ENCODE assay signal across 2 cellular contexts in the genomic region with DNA sequence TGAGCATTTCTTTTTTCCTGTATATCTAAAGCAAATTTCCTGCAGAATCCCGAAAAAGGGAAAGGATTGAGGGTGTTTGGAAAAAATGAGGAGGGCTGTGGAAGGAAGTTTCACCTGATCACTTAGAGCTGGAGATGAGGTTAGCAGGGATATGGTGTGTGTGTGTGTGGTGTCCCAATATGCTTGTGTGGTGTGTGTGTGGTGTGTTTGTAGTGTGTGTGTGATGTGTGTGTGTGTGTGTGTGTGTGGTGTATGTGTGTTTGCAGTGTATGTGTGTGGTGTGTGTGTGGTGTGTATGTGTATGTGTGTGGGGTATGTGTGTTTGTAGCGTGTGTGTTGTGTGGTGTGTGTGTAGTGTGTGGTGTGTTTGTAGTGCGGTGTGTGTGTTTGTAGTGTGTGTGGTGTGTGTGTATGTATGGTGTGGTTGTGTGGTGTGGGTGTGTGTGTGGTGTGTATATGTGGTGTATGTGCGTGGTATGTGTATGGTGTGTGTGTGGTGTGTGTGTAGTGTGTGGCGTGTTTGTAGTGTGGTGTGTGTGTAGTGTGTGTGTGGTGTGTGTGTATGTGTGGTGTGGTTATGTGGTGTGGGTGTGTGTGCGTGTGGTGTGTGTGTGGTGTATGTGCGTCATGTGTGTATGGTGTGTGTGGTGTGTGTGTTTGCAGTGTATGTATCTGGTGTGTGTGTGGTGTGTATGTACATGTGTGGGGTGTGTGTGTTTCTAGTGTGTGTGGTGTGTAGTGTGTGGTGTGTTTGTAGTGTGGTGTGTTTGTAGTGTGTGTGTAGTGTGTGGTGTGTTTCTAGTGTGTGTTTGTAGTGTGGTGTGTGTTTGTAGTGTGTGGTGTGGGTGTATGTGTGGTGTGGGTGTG.
TF ChIP-seq lines count a peak whose summit lies in the region.

No MANE protein-coding gene starts in this region.

TF ChIP-seq in HepG2, 621 proteins besides CTCF, POLR2A, EP300 and RAD21 (continued from another document and continues in another):
- TF ChIP-seq, protein P1, sequence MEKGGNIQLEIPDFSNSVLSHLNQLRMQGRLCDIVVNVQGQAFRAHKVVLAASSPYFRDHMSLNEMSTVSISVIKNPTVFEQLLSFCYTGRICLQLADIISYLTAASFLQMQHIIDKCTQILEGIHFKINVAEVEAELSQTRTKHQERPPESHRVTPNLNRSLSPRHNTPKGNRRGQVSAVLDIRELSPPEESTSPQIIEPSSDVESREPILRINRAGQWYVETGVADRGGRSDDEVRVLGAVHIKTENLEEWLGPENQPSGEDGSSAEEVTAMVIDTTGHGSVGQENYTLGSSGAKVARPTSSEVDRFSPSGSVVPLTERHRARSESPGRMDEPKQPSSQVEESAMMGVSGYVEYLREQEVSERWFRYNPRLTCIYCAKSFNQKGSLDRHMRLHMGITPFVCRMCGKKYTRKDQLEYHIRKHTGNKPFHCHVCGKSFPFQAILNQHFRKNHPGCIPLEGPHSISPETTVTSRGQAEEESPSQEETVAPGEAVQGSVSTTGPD (CRISPR knock-in tag; IDR thresholded peaks at IDR 0.05) = no peak
- TF ChIP-seq ZNF207 (IDR thresholded peaks at IDR 0.05; ENCODE audit: borderline replicate concordance) (peak; percentile 81), HOXA7 (CRISPR knock-in tag; IDR thresholded peaks at IDR 0.05) (peak; percentile 79; the same call in 1 of the 2 replicates), ZNF652 (CRISPR knock-in tag; IDR thresholded peaks at IDR 0.05; ENCODE audit: borderline replicate concordance, low read depth) (no peak), ZNF878 (CRISPR knock-in tag; IDR thresholded peaks at IDR 0.05) (no peak), ZNF839 (CRISPR knock-in tag; IDR thresholded peaks at IDR 0.05; ENCODE audit: borderline replicate concordance) (no peak), ZFX (CRISPR knock-in tag; IDR thresholded peaks at IDR 0.05; ENCODE audit: low read depth) (no peak), ZSCAN9 (CRISPR knock-in tag; IDR thresholded peaks at IDR 0.05; ENCODE audit: borderline replicate concordance) (no peak), CCDC6 (CRISPR knock-in tag; IDR thresholded peaks at IDR 0.05) (no peak), ZNF569 (CRISPR knock-in tag; IDR thresholded peaks at IDR 0.05; ENCODE audit: borderline replicate concordance) (no peak), ZNF432 (CRISPR knock-in tag; IDR thresholded peaks at IDR 0.05; ENCODE audit: borderline replicate concordance) (no peak), PITX1 (CRISPR knock-in tag; IDR thresholded peaks at IDR 0.05) (no peak), PAX8 (CRISPR knock-in tag; IDR thresholded peaks at IDR 0.05; ENCODE audit: borderline replicate concordance) (no peak), ATF7 (IDR thresholded peaks at IDR 0.05) (peak; percentile 15; the same call in 1 of the 2 replicates), ATF7 (CRISPR knock-in tag; IDR thresholded peaks at IDR 0.05) (no peak), SMARCE1 (IDR thresholded peaks at IDR 0.05; ENCODE audit: borderline replicate concordance) (no peak), GPN1 (CRISPR knock-in tag; IDR thresholded peaks at IDR 0.05; ENCODE audit: borderline replicate concordance) (no peak)
- TF ChIP-seq, protein P2, sequence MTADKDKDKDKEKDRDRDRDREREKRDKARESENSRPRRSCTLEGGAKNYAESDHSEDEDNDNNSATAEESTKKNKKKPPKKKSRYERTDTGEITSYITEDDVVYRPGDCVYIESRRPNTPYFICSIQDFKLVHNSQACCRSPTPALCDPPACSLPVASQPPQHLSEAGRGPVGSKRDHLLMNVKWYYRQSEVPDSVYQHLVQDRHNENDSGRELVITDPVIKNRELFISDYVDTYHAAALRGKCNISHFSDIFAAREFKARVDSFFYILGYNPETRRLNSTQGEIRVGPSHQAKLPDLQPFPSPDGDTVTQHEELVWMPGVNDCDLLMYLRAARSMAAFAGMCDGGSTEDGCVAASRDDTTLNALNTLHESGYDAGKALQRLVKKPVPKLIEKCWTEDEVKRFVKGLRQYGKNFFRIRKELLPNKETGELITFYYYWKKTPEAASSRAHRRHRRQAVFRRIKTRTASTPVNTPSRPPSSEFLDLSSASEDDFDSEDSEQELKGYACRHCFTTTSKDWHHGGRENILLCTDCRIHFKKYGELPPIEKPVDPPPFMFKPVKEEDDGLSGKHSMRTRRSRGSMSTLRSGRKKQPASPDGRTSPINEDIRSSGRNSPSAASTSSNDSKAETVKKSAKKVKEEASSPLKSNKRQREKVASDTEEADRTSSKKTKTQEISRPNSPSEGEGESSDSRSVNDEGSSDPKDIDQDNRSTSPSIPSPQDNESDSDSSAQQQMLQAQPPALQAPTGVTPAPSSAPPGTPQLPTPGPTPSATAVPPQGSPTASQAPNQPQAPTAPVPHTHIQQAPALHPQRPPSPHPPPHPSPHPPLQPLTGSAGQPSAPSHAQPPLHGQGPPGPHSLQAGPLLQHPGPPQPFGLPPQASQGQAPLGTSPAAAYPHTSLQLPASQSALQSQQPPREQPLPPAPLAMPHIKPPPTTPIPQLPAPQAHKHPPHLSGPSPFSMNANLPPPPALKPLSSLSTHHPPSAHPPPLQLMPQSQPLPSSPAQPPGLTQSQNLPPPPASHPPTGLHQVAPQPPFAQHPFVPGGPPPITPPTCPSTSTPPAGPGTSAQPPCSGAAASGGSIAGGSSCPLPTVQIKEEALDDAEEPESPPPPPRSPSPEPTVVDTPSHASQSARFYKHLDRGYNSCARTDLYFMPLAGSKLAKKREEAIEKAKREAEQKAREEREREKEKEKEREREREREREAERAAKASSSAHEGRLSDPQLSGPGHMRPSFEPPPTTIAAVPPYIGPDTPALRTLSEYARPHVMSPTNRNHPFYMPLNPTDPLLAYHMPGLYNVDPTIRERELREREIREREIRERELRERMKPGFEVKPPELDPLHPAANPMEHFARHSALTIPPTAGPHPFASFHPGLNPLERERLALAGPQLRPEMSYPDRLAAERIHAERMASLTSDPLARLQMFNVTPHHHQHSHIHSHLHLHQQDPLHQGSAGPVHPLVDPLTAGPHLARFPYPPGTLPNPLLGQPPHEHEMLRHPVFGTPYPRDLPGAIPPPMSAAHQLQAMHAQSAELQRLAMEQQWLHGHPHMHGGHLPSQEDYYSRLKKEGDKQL (CRISPR knock-in tag; IDR thresholded peaks at IDR 0.05; ENCODE audit: low read depth) = no peak
- TF ChIP-seq, protein P3, sequence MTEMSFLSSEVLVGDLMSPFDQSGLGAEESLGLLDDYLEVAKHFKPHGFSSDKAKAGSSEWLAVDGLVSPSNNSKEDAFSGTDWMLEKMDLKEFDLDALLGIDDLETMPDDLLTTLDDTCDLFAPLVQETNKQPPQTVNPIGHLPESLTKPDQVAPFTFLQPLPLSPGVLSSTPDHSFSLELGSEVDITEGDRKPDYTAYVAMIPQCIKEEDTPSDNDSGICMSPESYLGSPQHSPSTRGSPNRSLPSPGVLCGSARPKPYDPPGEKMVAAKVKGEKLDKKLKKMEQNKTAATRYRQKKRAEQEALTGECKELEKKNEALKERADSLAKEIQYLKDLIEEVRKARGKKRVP (CRISPR knock-in tag; IDR thresholded peaks at IDR 0.05) = 0 out of 4 replicates have a peak, but pooled peaks of 1 of the 2 experiments have one; percentile 16

TF ChIP-seq in K562, 482 proteins besides CTCF, POLR2A, EP300 and RAD21 (continued from another document):
- TF ChIP-seq, protein P4, sequence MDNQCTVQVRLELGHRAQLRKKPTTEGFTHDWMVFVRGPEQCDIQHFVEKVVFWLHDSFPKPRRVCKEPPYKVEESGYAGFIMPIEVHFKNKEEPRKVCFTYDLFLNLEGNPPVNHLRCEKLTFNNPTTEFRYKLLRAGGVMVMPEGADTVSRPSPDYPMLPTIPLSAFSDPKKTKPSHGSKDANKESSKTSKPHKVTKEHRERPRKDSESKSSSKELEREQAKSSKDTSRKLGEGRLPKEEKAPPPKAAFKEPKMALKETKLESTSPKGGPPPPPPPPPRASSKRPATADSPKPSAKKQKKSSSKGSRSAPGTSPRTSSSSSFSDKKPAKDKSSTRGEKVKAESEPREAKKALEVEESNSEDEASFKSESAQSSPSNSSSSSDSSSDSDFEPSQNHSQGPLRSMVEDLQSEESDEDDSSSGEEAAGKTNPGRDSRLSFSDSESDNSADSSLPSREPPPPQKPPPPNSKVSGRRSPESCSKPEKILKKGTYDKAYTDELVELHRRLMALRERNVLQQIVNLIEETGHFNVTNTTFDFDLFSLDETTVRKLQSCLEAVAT (IDR thresholded peaks at IDR 0.05) = 0 out of 4 replicates have a peak, but pooled peaks of 1 of the 2 experiments have one; percentile 10
- TF ChIP-seq ZNF184 (CRISPR knock-in tag; IDR thresholded peaks at IDR 0.05) = no peak
- TF ChIP-seq, protein P5, sequence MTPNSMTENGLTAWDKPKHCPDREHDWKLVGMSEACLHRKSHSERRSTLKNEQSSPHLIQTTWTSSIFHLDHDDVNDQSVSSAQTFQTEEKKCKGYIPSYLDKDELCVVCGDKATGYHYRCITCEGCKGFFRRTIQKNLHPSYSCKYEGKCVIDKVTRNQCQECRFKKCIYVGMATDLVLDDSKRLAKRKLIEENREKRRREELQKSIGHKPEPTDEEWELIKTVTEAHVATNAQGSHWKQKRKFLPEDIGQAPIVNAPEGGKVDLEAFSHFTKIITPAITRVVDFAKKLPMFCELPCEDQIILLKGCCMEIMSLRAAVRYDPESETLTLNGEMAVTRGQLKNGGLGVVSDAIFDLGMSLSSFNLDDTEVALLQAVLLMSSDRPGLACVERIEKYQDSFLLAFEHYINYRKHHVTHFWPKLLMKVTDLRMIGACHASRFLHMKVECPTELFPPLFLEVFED (CRISPR knock-in tag; conservative IDR thresholded peaks at IDR 0.05) = peak; percentile 54; the same call in 1 of the 2 replicates
- TF ChIP-seq OTX1 (CRISPR knock-in tag; IDR thresholded peaks at IDR 0.05) = 0 out of 2 replicates have a peak, but pooled peaks have one; percentile 49
- TF ChIP-seq ZFP1 (CRISPR knock-in tag; IDR thresholded peaks at IDR 0.05) = no peak
- TF ChIP-seq SP1 (CRISPR knock-in tag; IDR thresholded peaks at IDR 0.05) = no peak
- peak; percentile 5 for TF ChIP-seq ARHGAP35 (IDR thresholded peaks at IDR 0.05; ENCODE audit: partially characterized antibody)
- TF ChIP-seq, protein P6, sequence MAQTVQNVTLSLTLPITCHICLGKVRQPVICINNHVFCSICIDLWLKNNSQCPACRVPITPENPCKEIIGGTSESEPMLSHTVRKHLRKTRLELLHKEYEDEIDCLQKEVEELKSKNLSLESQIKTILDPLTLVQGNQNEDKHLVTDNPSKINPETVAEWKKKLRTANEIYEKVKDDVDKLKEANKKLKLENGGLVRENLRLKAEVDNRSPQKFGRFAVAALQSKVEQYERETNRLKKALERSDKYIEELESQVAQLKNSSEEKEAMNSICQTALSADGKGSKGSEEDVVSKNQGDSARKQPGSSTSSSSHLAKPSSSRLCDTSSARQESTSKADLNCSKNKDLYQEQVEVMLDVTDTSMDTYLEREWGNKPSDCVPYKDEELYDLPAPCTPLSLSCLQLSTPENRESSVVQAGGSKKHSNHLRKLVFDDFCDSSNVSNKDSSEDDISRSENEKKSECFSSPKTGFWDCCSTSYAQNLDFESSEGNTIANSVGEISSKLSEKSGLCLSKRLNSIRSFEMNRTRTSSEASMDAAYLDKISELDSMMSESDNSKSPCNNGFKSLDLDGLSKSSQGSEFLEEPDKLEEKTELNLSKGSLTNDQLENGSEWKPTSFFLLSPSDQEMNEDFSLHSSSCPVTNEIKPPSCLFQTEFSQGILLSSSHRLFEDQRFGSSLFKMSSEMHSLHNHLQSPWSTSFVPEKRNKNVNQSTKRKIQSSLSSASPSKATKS (CRISPR knock-in tag; IDR thresholded peaks at IDR 0.05) = no peak
- 0 out of 2 replicates have a peak, but pooled peaks have one; percentile 45 for TF ChIP-seq SMARCA5 (IDR thresholded peaks at IDR 0.05)
- TF ChIP-seq TEAD4 (IDR thresholded peaks at IDR 0.05; ENCODE audit: low read length) = no peak
- TF ChIP-seq TEAD4 (CRISPR knock-in tag; IDR thresholded peaks at IDR 0.05; ENCODE audit: borderline replicate concordance) = no peak
- TF ChIP-seq GATAD2B (IDR thresholded peaks at IDR 0.05; ENCODE audit: borderline replicate concordance) = no peak
- TF ChIP-seq KAT2B (IDR thresholded peaks at IDR 0.05; ENCODE audit: low read depth, low read length) = no peak
- TF ChIP-seq ZNF140 (CRISPR knock-in tag; IDR thresholded peaks at IDR 0.05) = no peak
- no peak for TF ChIP-seq TCF3 (CRISPR knock-in tag; IDR thresholded peaks at IDR 0.05)
- no peak for TF ChIP-seq RBM34 (IDR thresholded peaks at IDR 0.05; ENCODE audit: borderline replicate concordance, insufficient read depth, low read length)
